In the genomic region with DNA sequence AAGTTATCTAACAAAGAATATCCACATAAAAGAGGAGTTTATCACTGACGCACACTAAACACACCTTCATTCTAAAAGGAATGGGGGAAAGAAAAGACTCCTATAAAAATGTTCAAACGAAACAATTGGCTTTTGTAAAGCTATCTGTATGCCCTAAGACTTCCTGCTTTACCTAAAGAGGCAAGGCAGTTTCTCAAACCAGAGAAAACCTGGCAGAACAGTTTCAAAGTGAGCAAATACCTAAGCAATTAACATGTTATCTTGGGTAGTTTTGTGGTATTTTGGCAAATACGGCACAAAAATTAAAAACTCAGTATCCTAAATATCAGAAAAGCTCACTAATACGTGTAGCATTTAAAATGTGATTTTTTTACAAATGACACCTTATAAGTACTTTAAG, we compare ENCODE assay signal across 9 cellular contexts. TPM values are rescaled to one million over a fixed set of nuclear protein-coding genes. Genes with fewer than 3 reads are reported as not detected.
A peak's percentile ranks its signal among the peaks of the same experiment; 100 is the strongest.
DNase-seq lines count a peak whose midpoint lies in the region; ATAC-seq, FAIRE-seq and TF ChIP-seq lines count a peak whose summit lies in the region.
"Had no signal": no experiment of that assay in that cellular context is flagged by ENCODE, and none has a peak within 500 bp of the region (broad histone marks: within the 10 kb centered on the region; RNA-seq: fewer than 3 reads in every experiment).

No MANE protein-coding gene starts in this region.

- POLR2A ChIA-PET in PC-9 (lab: Charles Lee; ENCODE audit: unreplicated experiment) (interaction anchor here (0.5 kb wide), 1 partner anchor 998 kb away, joined by 12 read pairs; no protein-coding TSS in a partner anchor), endothelial cell of umbilical vein (lab: Charles Lee) (interaction anchor here (1.0 kb wide), 1 partner anchor 33 kb away, joined by 3 read pairs; no protein-coding TSS in a partner anchor), HEK293T (lab: Yijun Ruan, JAX) (interaction anchor here (1.0 to 1.1 kb wide), 2 partner anchors 22 to 54 kb away, joined by 3 read pairs; no protein-coding TSS in a partner anchor)

- H3K9ac ChIP-seq in endothelial cell of umbilical vein (replicated peaks; ENCODE audit: extremely low read depth, insufficient read depth, low read length): peak overlapping the region; percentile 100
- H3K9ac ChIP-seq in trophoblast cell (ENCODE audit: low read length): no peak overlapping the region

- H4K20me1 ChIP-seq in PC-9 (ENCODE audit: insufficient read depth) (peaks cover 56% of the 10 kb centered on the region), endothelial cell of umbilical vein (replicated peaks; ENCODE audit: control insufficient read depth, extremely low read depth, insufficient read depth, low read length) (peaks cover 13% of the 10 kb centered on the region)

- peak; percentile 64 for FAIRE-seq in endothelial cell of umbilical vein (lab: Jason Lieb, UNC)
- FAIRE-seq: A204.1 had no signal

- no peak overlapping the region for H4K12ac ChIP-seq in trophoblast cell (ENCODE audit: low read depth, low read length)

- no peak overlapping the region for H4K8ac ChIP-seq in trophoblast cell (ENCODE audit: low read depth, low read length)

- no peak overlapping the region for H3K14ac ChIP-seq in trophoblast cell (ENCODE audit: low read length)

- no peaks in the 10 kb centered on the region for H3K9me2 ChIP-seq in PC-9 (ENCODE audit: insufficient read depth)

- dilution Hi-C loops in endothelial cell of umbilical vein (cut with MboI; ENCODE audit: extremely low pct_ligation_motif_present, low sequenced_read_pairs): no loop called here

- no peak for TF ChIP-seq CTCF in PC-9 (conservative IDR thresholded peaks at IDR 0.05)
- no peak for TF ChIP-seq CTCF in endothelial cell of umbilical vein (IDR thresholded peaks at IDR 0.05; ENCODE audit: extremely low read depth in 1 of 2, insufficient read depth in 1 of 2, low read depth in 1 of 2, low read length in 2 of 2)

- no TSS peak for BruUV-seq in PC-9 (replicated peaks; lab: Mats Ljungman, UMichigan)
- BruUV-seq in endothelial cell of umbilical vein (replicated peaks; lab: Mats Ljungman, UMichigan): no TSS peak

- H2BK12ac ChIP-seq in trophoblast cell (ENCODE audit: low read length): no peak overlapping the region

- CTCF ChIA-PET in PC-9 (lab: Charles Lee): interaction anchor here (1.0 kb wide), 1 partner anchor 39 kb away, joined by 3 read pairs; no protein-coding TSS in a partner anchor
- CTCF ChIA-PET in endothelial cell of umbilical vein (lab: Charles Lee): interaction anchor here (1.0 to 1.1 kb wide), 2 partner anchors 121 to 135 kb away, joined by 3 to 4 read pairs; no protein-coding TSS in a partner anchor
- CTCF ChIA-PET in HEK293T (lab: Yijun Ruan, JAX): interaction anchor here (1.0 to 1.2 kb wide), 2 partner anchors 22 to 99 kb away, joined by 3 to 4 read pairs; no protein-coding TSS in a partner anchor

- H3K27ac ChIP-seq in PC-9: 0 out of 2 replicates have a peak overlapping the region, but pooled peaks have one; percentile 94
- peak overlapping the region; percentile 98 for H3K27ac ChIP-seq in endothelial cell of umbilical vein (ENCODE audit: insufficient read depth, low read depth, low read length)
- no peak overlapping the region for H3K27ac ChIP-seq in trophoblast cell (ENCODE audit: low read depth, low read length)

- H3F3A ChIP-seq in PC-9 (ENCODE audit: insufficient read depth, low read depth): peaks cover 5% of the 10 kb centered on the region; the same call in 1 of the 2 replicates

- no CpG with 5 or more reads among the region's 4 CpGs for WGBS in trophoblast cell (ENCODE audit: extremely low coverage, insufficient coverage, insufficient read length)

- H2AK5ac ChIP-seq in trophoblast cell (ENCODE audit: low read length): no peak overlapping the region

- no peak for ATAC-seq in GM19351 (IDR thresholded peaks at IDR 0.05; ENCODE audit: unreplicated experiment)

- H2BK120ac ChIP-seq in trophoblast cell (ENCODE audit: insufficient read depth, low read length, poor library complexity): no peak overlapping the region

- peaks cover 20% of the 10 kb centered on the region for H3K36me3 ChIP-seq in PC-9 (ENCODE audit: low read depth)
- peaks cover 3 to 7% of the 10 kb centered on the region in 2 experiments for H3K36me3 ChIP-seq in endothelial cell of umbilical vein (ENCODE audit: control insufficient read depth in 2 of 2, extremely low read depth in 1 of 2, insufficient read depth in 2 of 2, low read length in 2 of 2)
- H3K36me3 ChIP-seq in trophoblast cell (ENCODE audit: control insufficient read depth in 1 of 2, insufficient read depth in 2 of 2, low read length in 2 of 2): peaks cover 7 to 10% of the 10 kb centered on the region in 2 experiments

- H2BK5ac ChIP-seq in trophoblast cell (ENCODE audit: low read depth, low read length, poor library complexity): no peak overlapping the region

- DNase-seq in DMS 273 (lab: John Stamatoyannopoulos, UW; ENCODE audit: unreplicated experiment): peak; percentile 30
- no peak for DNase-seq in DMS 273 treated with DMSO at 0.1 percent for 48 hours (lab: John Stamatoyannopoulos, UW)
- no peak for DNase-seq in PC-9
- peak; percentile 51 for DNase-seq in endothelial cell of umbilical vein (ENCODE audit: low read depth, low spot score)
- DNase-seq in trophoblast cell: peak in 1 of 2 donors; percentile 52
- no peak for DNase-seq in NCI-H2171 (lab: John Stamatoyannopoulos, UW)
- no peak for DNase-seq in HEK293T (ENCODE audit: extremely low spot score)

- H3K27me3 ChIP-seq in PC-9 (ENCODE audit: insufficient read depth, low read depth) (no peaks in the 10 kb centered on the region), endothelial cell of umbilical vein (ENCODE audit: control insufficient read depth in 2 of 2, insufficient read depth in 2 of 2, low read length in 2 of 2) (no peaks in the 10 kb centered on the region), trophoblast cell (ENCODE audit: insufficient read depth, low read length) (no peaks in the 10 kb centered on the region)

- H3K4me3 ChIP-seq in PC-9: peak overlapping the region; percentile 85
- H3K4me3 ChIP-seq in endothelial cell of umbilical vein (replicated peaks in 1 of 3; ENCODE audit: insufficient read depth in 1 of 3, low read depth in 1 of 3, low read length in 3 of 3): peak overlapping the region; percentile 82 to 99 (median 97)
- no peak overlapping the region for H3K4me3 ChIP-seq in trophoblast cell (ENCODE audit: low read depth, low read length)

- intact Hi-C loops in PC-9 (cut with micrococcal nuclease; ENCODE audit: unreplicated experiment) (loop anchor here (2.0 kb wide), 2 partner anchors 91 to 107 kb away; no protein-coding TSS in a partner anchor), endothelial cell of umbilical vein (cut with micrococcal nuclease) (loop anchor here (1.0 to 2.0 kb wide), 5 partner anchors 8 to 233 kb away; a partner anchor contains a TSS)

- H3K79me1 ChIP-seq in trophoblast cell (ENCODE audit: low read length): peaks cover 10% of the 10 kb centered on the region

- no peak for TF ChIP-seq POLR2A in endothelial cell of umbilical vein (IDR thresholded peaks at IDR 0.05; ENCODE audit: low read depth, low read length)

- H3K4ac ChIP-seq in trophoblast cell (ENCODE audit: low read depth, low read length): no peak overlapping the region

- no peaks in the 10 kb centered on the region for H3K9me1 ChIP-seq in endothelial cell of umbilical vein (replicated peaks; ENCODE audit: control insufficient read depth, extremely low read depth, insufficient read depth, low read length)

- H3K79me2 ChIP-seq in PC-9 (ENCODE audit: low read depth) (peaks cover 69% of the 10 kb centered on the region), endothelial cell of umbilical vein (ENCODE audit: control insufficient read depth, insufficient read depth, low read length) (peaks cover 68% of the 10 kb centered on the region), trophoblast cell (ENCODE audit: control insufficient read depth, insufficient read depth, low read length, poor library complexity) (peaks cover 29% of the 10 kb centered on the region)

- H4K91ac ChIP-seq in trophoblast cell (ENCODE audit: low read depth, low read length): no peak overlapping the region

- H3K9me3 ChIP-seq in PC-9 (ENCODE audit: insufficient read depth, low read depth): no peaks in the 10 kb centered on the region
- no peaks in the 10 kb centered on the region for H3K9me3 ChIP-seq in endothelial cell of umbilical vein (replicated peaks; ENCODE audit: control insufficient read depth, insufficient read depth, low read length)
- no peaks in the 10 kb centered on the region for H3K9me3 ChIP-seq in trophoblast cell (ENCODE audit: insufficient read depth, low read depth, low read length)

- no peak overlapping the region for H2AFZ ChIP-seq in PC-9
- H2AFZ ChIP-seq in endothelial cell of umbilical vein (ENCODE audit: low read depth, low read length): no peak overlapping the region
- no peak overlapping the region for H2AFZ ChIP-seq in trophoblast cell (ENCODE audit: insufficient read depth, low read length, poor library complexity)

- no peak overlapping the region for H3K18ac ChIP-seq in trophoblast cell (ENCODE audit: low read length)

- H3K4me1 ChIP-seq in PC-9 (replicated peaks; ENCODE audit: insufficient read depth): peaks cover 23% of the 10 kb centered on the region
- peaks cover 11% of the 10 kb centered on the region for H3K4me1 ChIP-seq in endothelial cell of umbilical vein (ENCODE audit: control insufficient read depth, extremely low read depth, insufficient read depth, low read length)
- peaks cover 0 to 5% of the 10 kb centered on the region in 2 experiments for H3K4me1 ChIP-seq in trophoblast cell (ENCODE audit: control insufficient read depth in 1 of 2, insufficient read depth in 2 of 2, low read length in 2 of 2)

- H3K4me2 ChIP-seq in PC-9 (peak overlapping the region; percentile 95), endothelial cell of umbilical vein (ENCODE audit: insufficient read depth, low read length) (peak overlapping the region; percentile 99), trophoblast cell (ENCODE audit: low read length) (peak overlapping the region; percentile 60)

- H3K23ac ChIP-seq in trophoblast cell (ENCODE audit: low read length): no peak overlapping the region

TF ChIP-seq in endothelial cell of umbilical vein, 7 proteins besides CTCF, POLR2A, EP300 and RAD21 (continues in another document):
- TF ChIP-seq FOS (IDR thresholded peaks at IDR 0.05; ENCODE audit: borderline replicate concordance, insufficient read depth, low read length): no peak

TF ChIP-seq in HEK293T, 16 proteins besides CTCF, POLR2A, EP300 and RAD21 (continues in another document):
- no peak for TF ChIP-seq CTBP1 (IDR thresholded peaks at IDR 0.05; ENCODE audit: borderline replicate concordance)
- TF ChIP-seq FOXM1 (IDR thresholded peaks at IDR 0.05; ENCODE audit: borderline replicate concordance): no peak

RNA-seq across cellular contexts. Expression of a gene that starts 1.9 kb away (rescaled TPM):
- total RNA-seq in PC-9 (2021) (99.2 and 117 TPM in 2 replicates), endothelial cell of umbilical vein (124 and 131 TPM in 2 replicates)
- polyA plus RNA-seq in endothelial cell of umbilical vein: 91.6 and 94.7 TPM in 2 replicates
- 71.1 and 84.8 TPM in 2 replicates for polyA plus RNA-seq in endothelial cell of umbilical vein (2011; cell fraction: cytosol; rRNA removed)
- 148 and 153 TPM in 2 replicates for polyA plus RNA-seq in endothelial cell of umbilical vein (2011; cell fraction: nucleus; rRNA removed)
- polyA plus RNA-seq in endothelial cell of umbilical vein (2012): 69.0 and 77.8 TPM in 2 replicates
- polyA minus RNA-seq in endothelial cell of umbilical vein: 522 and 589 TPM in 2 replicates
- polyA minus RNA-seq in endothelial cell of umbilical vein (2011; cell fraction: cytosol; rRNA and poly(A)+ RNA removed): 82.3 TPM
- polyA minus RNA-seq in endothelial cell of umbilical vein (2011; cell fraction: nucleus; rRNA and poly(A)+ RNA removed): 229 and 235 TPM in 2 replicates
- 74.9 and 83.2 TPM in 2 replicates for polyA plus RNA-seq in trophoblast cell (2013)

Comparison
In these comparisons a context has a peak if more than half of its experiments do, and no peak if none do; other contexts are left out.
1. DNase-seq: peak in DMS 273 (single experiment) and endothelial cell of umbilical vein (single experiment); none in DMS 273 treated with DMSO at 0.1 percent for 48 hours (single experiment), PC-9 (0 of 2), NCI-H2171 (single experiment) and HEK293T (single experiment).
2. Peak in every context shown above with its lines, with median percentiles within 50 percentile points of each other: H3K4me2 ChIP-seq.